10 cellular contexts compared by ENCODE assay signal in genomic region chr17:1783271-1783670, GRCh38. TPM values are rescaled to one million over a fixed set of nuclear protein-coding genes. Genes with fewer than 3 reads are reported as not detected.
DNase-seq lines count a peak whose midpoint lies in the region; ATAC-seq and TF ChIP-seq lines count a peak whose summit lies in the region.
"Had no signal": no experiment of that assay in that cellular context is flagged by ENCODE, and none has a peak within 500 bp of the region (broad histone marks: within the 10 kb centered on the region; RNA-seq: fewer than 3 reads in every experiment).

No MANE protein-coding gene starts in this region.

- peak overlapping the region; percentile 40 for H3K4me2 ChIP-seq in hepatocyte

- TF ChIP-seq POLR2A in gastrocnemius medialis (IDR thresholded peaks at IDR 0.05) = no peak

- peak overlapping the region in 1 of 2 donors; percentile 20 for H3K4me3 ChIP-seq in ascending aorta
- no peak overlapping the region for H3K4me3 ChIP-seq in hepatocyte
- peak overlapping the region; percentile 33 to 43 (median 40) for H3K4me3 ChIP-seq in gastrocnemius medialis

- peaks cover 10% of the 10 kb centered on the region for H3K4me1 Mint-ChIP-seq in CD4-positive, alpha-beta T cell (ENCODE audit: low read depth)

- no peaks in the 10 kb centered on the region for H3K9me3 ChIP-seq in CD4-positive, alpha-beta T cell (ENCODE audit: control insufficient read depth, low read length)
- no peaks in the 10 kb centered on the region for H3K9me3 ChIP-seq in ascending aorta
- H3K9me3 ChIP-seq in hepatocyte (ENCODE audit: low read depth) = no peaks in the 10 kb centered on the region
- H3K9me3 ChIP-seq in gastrocnemius medialis = no peaks in the 10 kb centered on the region

- H3K9me2 ChIP-seq in hepatocyte (replicated peaks; ENCODE audit: insufficient read depth) = no peaks in the 10 kb centered on the region

- 88% methylated on average over 19 of the region's 19 CpGs for WGBS in hepatocyte (ENCODE audit: low lambda C conversion rate, missing lambda C conversion rate)

- ATAC-seq in CD4-positive, alpha-beta T cell (ENCODE audit: poor library complexity) = no peak
- ATAC-seq in gastrocnemius medialis (peak; percentile 4 to 8), GM19324 (IDR thresholded peaks at IDR 0.05; ENCODE audit: low FRiP score, unreplicated experiment) (no peak), HG02981 (IDR thresholded peaks at IDR 0.05; ENCODE audit: unreplicated experiment) (no peak)

- TF ChIP-seq CTCF in CD4-positive, alpha-beta T cell (IDR thresholded peaks at IDR 0.05) = no peak
- TF ChIP-seq CTCF in ascending aorta (IDR thresholded peaks at IDR 0.05) (no peak), hepatocyte (IDR thresholded peaks at IDR 0.05; ENCODE audit: poor library complexity) (no peak), gastrocnemius medialis (IDR thresholded peaks at IDR 0.05 in 4 of 5, conservative IDR thresholded peaks at IDR 0.05 in 1 of 5) (no peak)

- H2AFZ ChIP-seq in hepatocyte = no peak overlapping the region

- H3K4me1 ChIP-seq in ascending aorta = peaks cover 4 to 51% of the 10 kb centered on the region in 2 donors
- peaks cover 40% of the 10 kb centered on the region for H3K4me1 ChIP-seq in hepatocyte (ENCODE audit: insufficient read depth)
- H3K4me1 ChIP-seq in gastrocnemius medialis = peaks cover 68 to 72% of the 10 kb centered on the region in 2 donors

- CTCF ChIA-PET in CD4-positive, alpha-beta T cell (lab: Charles Lee) = interaction anchor here (0.6 to 1.9 kb wide), 5 partner anchors 18 to 134 kb away, joined by 3 to 11 read pairs (median 4); no protein-coding TSS in a partner anchor

- in situ Hi-C loops in gastrocnemius medialis (cut with MboI; ENCODE audit: low sequenced_read_pairs in 4 of 4) = loop anchor here in 3 of 4 donors (5.0 to 25.0 kb wide), 4 partner anchors 61 to 121 kb away; partner anchors contain the start of gene WDR81 (in 2 of the 3)

- no peaks in the 10 kb centered on the region for H4K20me1 ChIP-seq in hepatocyte (ENCODE audit: insufficient read depth, poor library complexity, severe bottlenecking)

- DNase-seq in CD4-positive, alpha-beta T cell = no peak
- DNase-seq in ascending aorta (ENCODE audit: low spot score in 2 of 2) (no peak), hepatocyte (ENCODE audit: low spot score) (no peak), gastrocnemius medialis (peak in 1 of 2 donors; percentile 74), NCI-H510A treated with DMSO at 0.1 percent for 48 hours (lab: John Stamatoyannopoulos, UW) (no peak), SKM-1 (lab: John Stamatoyannopoulos, UW; ENCODE audit: unreplicated experiment) (no peak)
- DNase-seq: activated CD8-positive, alpha-beta memory T cell treated with anti-CD3 and anti-CD28 coated beads, Interleukin-2, amount 50 U/mL, for 4 hours; NCI-H1694 had no signal

- H3K27me3 Mint-ChIP-seq in CD4-positive, alpha-beta T cell = no peaks in the 10 kb centered on the region

- H3K4me3 Mint-ChIP-seq in CD4-positive, alpha-beta T cell = no peak overlapping the region

- peak overlapping the region; percentile 76 for H3K27ac Mint-ChIP-seq in CD4-positive, alpha-beta T cell

- POLR2A ChIA-PET in CD4-positive, alpha-beta T cell (lab: Charles Lee) = interaction anchor here (0.5 to 3.5 kb wide), 13 partner anchors 9 to 335 kb away, joined by 3 to 33 read pairs (median 5); partner anchors contain the start of gene SERPINF1

- peaks cover 72% of the 10 kb centered on the region for H3K36me3 Mint-ChIP-seq in CD4-positive, alpha-beta T cell (ENCODE audit: low read depth)

- no peaks in the 10 kb centered on the region for H3K36me3 ChIP-seq in ascending aorta
- no peaks in the 10 kb centered on the region for H3K36me3 ChIP-seq in hepatocyte (replicated peaks; ENCODE audit: insufficient read depth, low read depth)
- H3K36me3 ChIP-seq in gastrocnemius medialis = peaks cover 0 to 12% of the 10 kb centered on the region in 2 donors

- H3K9me3 Mint-ChIP-seq in CD4-positive, alpha-beta T cell = no peaks in the 10 kb centered on the region

- intact Hi-C loops in CD4-positive, alpha-beta T cell (cut with DNase I, micrococcal nuclease) = loop anchor here in 1 of 2 experiments (5.0 kb wide), 1 partner anchor 61 kb away; the partner anchor contains the start of gene WDR81
- intact Hi-C loops in ascending aorta (cut with DNase I) = loop anchor here (1.0 to 10.0 kb wide), 2 partner anchors 63 to 208 kb away; no protein-coding TSS in a partner anchor
- intact Hi-C loops in gastrocnemius medialis (cut with DNase I; ENCODE audit: low total_unique reads) = loop anchor here (1.0 to 10.0 kb wide), 5 partner anchors 20 to 208 kb away; no protein-coding TSS in a partner anchor

- H3K27ac ChIP-seq in CD4-positive, alpha-beta T cell (ENCODE audit: low read depth, low read length) = no peak overlapping the region
- H3K27ac ChIP-seq in ascending aorta = peak overlapping the region; percentile 87 to 94
- peak overlapping the region; percentile 93 for H3K27ac ChIP-seq in hepatocyte
- H3K27ac ChIP-seq in gastrocnemius medialis = peak overlapping the region; percentile 97 to 100 (median 98)

- H3K79me2 ChIP-seq in hepatocyte = no peaks in the 10 kb centered on the region

- no peaks in the 10 kb centered on the region for H3K27me3 ChIP-seq in CD4-positive, alpha-beta T cell (ENCODE audit: control insufficient read depth, insufficient read depth, low read length)
- no peaks in the 10 kb centered on the region for H3K27me3 ChIP-seq in ascending aorta
- H3K27me3 ChIP-seq in hepatocyte = no peaks in the 10 kb centered on the region
- H3K27me3 ChIP-seq in gastrocnemius medialis = no peaks in the 10 kb centered on the region

RNA-seq across cellular contexts. Expression of gene SERPINF1, which starts 21.4 kb away (rescaled TPM):
- total RNA-seq in CD4-positive, alpha-beta T cell = 1 to 10 TPM; 3.0 to 4.8 TPM
- total RNA-seq in ascending aorta (604 TPM), hepatocyte (1,201 and 1,404 TPM in 2 replicates), gastrocnemius medialis (100 to 1,000 TPM; 554 to 698 (median 631) TPM)
- polyA plus RNA-seq in hepatocyte = 739 and 774 TPM in 2 replicates

RNA-seq across cellular contexts. Expression of gene SERPINF2, which starts 40.6 kb away (rescaled TPM):
- total RNA-seq in CD4-positive, alpha-beta T cell = under 1 TPM; 0.49 to 0.59 TPM
- total RNA-seq in ascending aorta = 20.6 TPM
- 127 and 140 TPM in 2 replicates for total RNA-seq in hepatocyte
- polyA plus RNA-seq in hepatocyte = 127 and 164 TPM in 2 replicates
- total RNA-seq in gastrocnemius medialis = 1 to 10 TPM in 3 of 4 donors, under 1 TPM in 1; 0.85 to 6.4 (median 4.3) TPM

RNA-seq across cellular contexts. Expression of gene SMYD4, which starts 46.4 kb away (rescaled TPM):
- total RNA-seq in CD4-positive, alpha-beta T cell = 10 to 100 TPM in 1 of 2 experiments, 1 to 10 TPM in 1; 9.3 to 10.6 TPM
- total RNA-seq in ascending aorta (7.6 TPM), hepatocyte (8.7 and 11.4 TPM in 2 replicates), gastrocnemius medialis (10 to 100 TPM; 15.1 to 18.1 (median 16.7) TPM)
- 8.5 and 9.5 TPM in 2 replicates for polyA plus RNA-seq in hepatocyte

RNA-seq across cellular contexts. Expression of gene RPA1, which starts 46.5 kb away (rescaled TPM):
- total RNA-seq in CD4-positive, alpha-beta T cell = 10 to 100 TPM; 38.6 to 38.7 TPM
- 34.0 TPM for total RNA-seq in ascending aorta
- total RNA-seq in hepatocyte = 15.2 and 17.6 TPM in 2 replicates
- 32.4 and 33.6 TPM in 2 replicates for polyA plus RNA-seq in hepatocyte
- 10 to 100 TPM; 26.5 to 46.8 (median 34.9) TPM for total RNA-seq in gastrocnemius medialis

RNA-seq across cellular contexts. Expression of gene WDR81, which starts 58.8 kb away (rescaled TPM):
- 10 to 100 TPM; 24.8 to 25.0 TPM for total RNA-seq in CD4-positive, alpha-beta T cell
- total RNA-seq in ascending aorta (70.4 TPM), hepatocyte (16.9 and 24.4 TPM in 2 replicates), gastrocnemius medialis (10 to 100 TPM; 22.3 to 61.1 (median 42.7) TPM)
- 24.0 and 27.6 TPM in 2 replicates for polyA plus RNA-seq in hepatocyte

Comparison
In these comparisons a context has a peak if more than half of its experiments do, and no peak if none do; other contexts are left out.
1. ATAC-seq: peak in gastrocnemius medialis (2 of 2); none in CD4-positive, alpha-beta T cell (single experiment), GM19324 (single experiment) and HG02981 (single experiment).
2. RNA of gene SERPINF1, which starts 21.4 kb away (total RNA-seq): 1,201 to 1,404 TPM in hepatocyte, 554 to 698 TPM in gastrocnemius medialis and 604 TPM in ascending aorta (single experiment); 3.0 to 4.8 TPM in CD4-positive, alpha-beta T cell; every median in the first group is over 10 times any median in the second.